12 cellular contexts compared by ENCODE assay signal in the genomic region with DNA sequence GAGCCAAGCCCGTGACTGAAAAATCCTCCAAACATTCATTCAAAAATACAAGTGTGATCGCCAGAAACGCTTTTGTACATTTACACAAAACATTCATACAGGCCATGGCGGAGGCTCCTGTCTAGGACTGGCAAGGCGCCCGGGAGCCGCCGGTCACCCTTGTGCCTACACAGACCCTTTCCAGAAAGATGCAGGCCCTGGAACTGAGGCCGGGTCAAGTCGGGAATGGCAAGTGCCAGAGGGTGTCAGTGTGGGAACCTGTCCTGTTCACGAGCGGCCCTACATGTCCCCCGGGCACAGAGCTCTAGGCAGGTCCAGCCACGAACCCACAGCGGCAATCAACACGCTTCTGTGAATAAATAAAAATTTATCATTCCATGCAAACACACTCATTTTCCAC. TPM values are rescaled to one million over a fixed set of nuclear protein-coding genes. Genes with fewer than 3 reads are reported as not detected.
DNase-seq lines count a peak whose midpoint lies in the region; ATAC-seq, FAIRE-seq and TF ChIP-seq lines count a peak whose summit lies in the region.
"Not testable (repeated sequence)": the region's sequence is repeated elsewhere in the genome, so short reads cannot be mapped to it uniquely, and the experiment has no call there.
"Had no signal": no experiment of that assay in that cellular context is flagged by ENCODE, and none has a peak within 500 bp of the region (broad histone marks: within the 10 kb centered on the region; RNA-seq: fewer than 3 reads in every experiment).

No MANE protein-coding gene starts in this region.

- not testable (repeated sequence) for ATAC-seq in RWPE2 (ENCODE audit: low read depth)
- peak; percentile 20; the same call in 2 of the 3 replicates for ATAC-seq in HepG2

- in situ Hi-C loops in HepG2 (cut with HindIII; ENCODE audit: extremely low pct_ligation_motif_present, low pct_unique_long_range_greater_than_20kb) = not testable (repeated sequence)

- not testable (repeated sequence) for H3K27ac ChIP-seq in RWPE2 (ENCODE audit: poor library complexity, severe bottlenecking); astrocyte (ENCODE audit: low read depth, low read length); esophagus muscularis mucosa (replicated peaks in 1 of 4); HepG2 (ENCODE audit: extremely low read length, insufficient read depth, low read length); spleen

- not testable (repeated sequence) for H3K4me1 Mint-ChIP-seq in astrocyte (ENCODE audit: low read depth, unreplicated experiment); osteocyte (ENCODE audit: unreplicated experiment)

- not testable (repeated sequence) for TF ChIP-seq RAD21 in HepG2 (CRISPR knock-in tag; IDR thresholded peaks at IDR 0.05)

- not testable (repeated sequence) for H3K79me2 ChIP-seq in astrocyte (ENCODE audit: insufficient read depth, low read length); HepG2 (ENCODE audit: insufficient read depth, low read length)

- not testable (repeated sequence) for TF ChIP-seq EP300 in esophagus muscularis mucosa (IDR thresholded peaks at IDR 0.05); HepG2 (IDR thresholded peaks at IDR 0.05; ENCODE audit: low read depth in 2 of 2, low read length in 2 of 2); HepG2 (CRISPR knock-in tag; IDR thresholded peaks at IDR 0.05; ENCODE audit: borderline replicate concordance)

- H3K27me3 Mint-ChIP-seq in astrocyte (ENCODE audit: low read depth, unreplicated experiment); osteocyte (ENCODE audit: unreplicated experiment): not testable (repeated sequence)

- H3K36me3 Mint-ChIP-seq in astrocyte (ENCODE audit: low read depth, unreplicated experiment); osteocyte (ENCODE audit: unreplicated experiment): not testable (repeated sequence)

- DNase-seq in RWPE2 (ENCODE audit: low spot score) (peak; percentile 15), astrocyte (ENCODE audit: low read depth) (peak; percentile 0), esophagus muscularis mucosa (ENCODE audit: extremely low spot score) (peak; percentile 19), osteocyte (ENCODE audit: extremely low spot score, unreplicated experiment) (peak; percentile 56), spleen (peak; percentile 34)
- DNase-seq in HepG2 (ENCODE audit: low spot score) = not testable (repeated sequence)

- H3K9ac ChIP-seq in astrocyte (ENCODE audit: low read length); HepG2 (ENCODE audit: insufficient read depth, low read depth, low read length): not testable (repeated sequence)

- 90% methylated on average over 4 of the region's 16 CpGs for WGBS in esophagus muscularis mucosa
- WGBS in HepG2 (ENCODE audit: low lambda C conversion rate) = 45% methylated on average over 10 of the region's 16 CpGs
- 88 to 99% (median 91%) methylated on average over 7 to 10 of the region's 16 CpGs; no CpG with 5 or more reads in 1 of the 5 donors for WGBS in spleen, 5 donors

- H3K36me3 ChIP-seq in RWPE2 (ENCODE audit: low read depth); astrocyte (ENCODE audit: insufficient read depth, low read length); esophagus muscularis mucosa; HepG2 (replicated peaks in 1 of 2; ENCODE audit: control insufficient read depth in 1 of 2, insufficient read depth in 2 of 2, low read length in 2 of 2); spleen: not testable (repeated sequence)

- CTCF ChIA-PET in HepG2 (lab: Yijun Ruan, JAX; ENCODE audit: low intra/inter-chr PET ratio, low total read pairs) = not testable (repeated sequence)

- FAIRE-seq in astrocyte (lab: Jason Lieb, UNC); HepG2 (lab: Jason Lieb, UNC): not testable (repeated sequence)

- H3K4me2 ChIP-seq in astrocyte (ENCODE audit: low read length); HepG2 (ENCODE audit: low read depth, low read length): not testable (repeated sequence)

- H3K27me3 ChIP-seq in RWPE2 (ENCODE audit: insufficient read depth, poor library complexity, severe bottlenecking); astrocyte (ENCODE audit: insufficient read depth, low read length); esophagus muscularis mucosa; HepG2 (ENCODE audit: control insufficient read depth in 1 of 2, insufficient read depth in 2 of 2, low read length in 2 of 2); spleen (replicated peaks in 1 of 7): not testable (repeated sequence)

- not testable (repeated sequence) for H4K20me1 ChIP-seq in astrocyte (ENCODE audit: insufficient read depth, low read length); HepG2 (ENCODE audit: insufficient read depth, low read length)

- not testable (repeated sequence) for BruUV-seq in HepG2 (replicated peaks; lab: Mats Ljungman, UMichigan)

- intact Hi-C loops in esophagus muscularis mucosa (cut with DNase I); HepG2 (cut with micrococcal nuclease; ENCODE audit: unreplicated experiment); spleen (cut with DNase I; ENCODE audit: low total_unique reads): not testable (repeated sequence)

- H3K9me3 ChIP-seq in RWPE2 (ENCODE audit: severe bottlenecking); astrocyte (ENCODE audit: insufficient read depth, low read depth, low read length); esophagus muscularis mucosa; HepG2 (ENCODE audit: low read length); spleen: not testable (repeated sequence)

- H3K9me3 Mint-ChIP-seq in astrocyte (ENCODE audit: unreplicated experiment); osteocyte (ENCODE audit: unreplicated experiment): not testable (repeated sequence)

- not testable (repeated sequence) for TF ChIP-seq CTCF in RWPE2 (IDR thresholded peaks at IDR 0.05; ENCODE audit: poor library complexity, severe bottlenecking); astrocyte (IDR thresholded peaks at IDR 0.05; ENCODE audit: insufficient read depth, low read depth, low read length); esophagus muscularis mucosa (IDR thresholded peaks at IDR 0.05); HepG2 (CRISPR knock-in tag; IDR thresholded peaks at IDR 0.05); osteocyte (IDR thresholded peaks at IDR 0.05); spleen (IDR thresholded peaks at IDR 0.05 in 8 of 11, conservative IDR thresholded peaks at IDR 0.05 in 3 of 11)

- H3K27ac Mint-ChIP-seq in astrocyte (ENCODE audit: unreplicated experiment); osteocyte (ENCODE audit: unreplicated experiment): not testable (repeated sequence)

- not testable (repeated sequence) for H3K4me1 ChIP-seq in RWPE2 (ENCODE audit: insufficient read depth, poor library complexity, severe bottlenecking); astrocyte (ENCODE audit: insufficient read depth, low read length); esophagus muscularis mucosa; HepG2 (ENCODE audit: insufficient read depth, low read length); spleen

- TF ChIP-seq POLR2A in esophagus muscularis mucosa (IDR thresholded peaks at IDR 0.05; ENCODE audit: low read depth); HepG2 (IDR thresholded peaks at IDR 0.05; ENCODE audit: insufficient read depth in 1 of 2, low read depth in 2 of 2, low read length in 2 of 2); spleen (IDR thresholded peaks at IDR 0.05): not testable (repeated sequence)

- H2AFZ ChIP-seq in astrocyte (ENCODE audit: low read depth, low read length); HepG2 (ENCODE audit: low read length): not testable (repeated sequence)

- not testable (repeated sequence) for H3K4me3 ChIP-seq in RWPE2 (ENCODE audit: severe bottlenecking); astrocyte (ENCODE audit: insufficient read depth, low read depth, low read length); esophagus muscularis mucosa; HepG2 (replicated peaks in 1 of 3; ENCODE audit: insufficient read depth in 1 of 3, low read depth in 2 of 3, low read length in 3 of 3); spleen

- H3K4me3 Mint-ChIP-seq in astrocyte (ENCODE audit: unreplicated experiment); osteocyte (ENCODE audit: unreplicated experiment): not testable (repeated sequence)

- POLR2A ChIA-PET in HepG2 (lab: Yijun Ruan, JAX) = not testable (repeated sequence)

RNA-seq across cellular contexts. Expression of a gene that starts 36.1 kb away (rescaled TPM):
- total RNA-seq in astrocyte (not detected in 2 replicates), esophagus muscularis mucosa (under 1 TPM in 1 of 4 donors, not detected in 3; 0.52 TPM), HepG2 (2016; rRNA removed; fragmentation: Illumina TruSeq; extraction: Trizol) (not detected in 2 replicates), osteocyte (not detected in 2 replicates), spleen (1 to 10 TPM in 1 of 7 donors, under 1 TPM in 1, not detected in 5; 0.37 to 1.2 TPM)
- not detected in 2 replicates for total RNA-seq in HepG2 (2016; cell fraction: cytosol; rRNA removed; fragmentation: Illumina TruSeq; extraction: Trizol; ENCODE audit: low read depth)
- total RNA-seq in HepG2 (2016; cell fraction: insoluble cytoplasmic fraction; rRNA removed; fragmentation: Illumina TruSeq; extraction: Trizol) = not detected in 2 replicates
- not detected in 2 replicates for total RNA-seq in HepG2 (2016; cell fraction: membrane; rRNA removed; fragmentation: Illumina TruSeq; extraction: Trizol)
- total RNA-seq in HepG2 (2016; cell fraction: nucleus; rRNA removed; fragmentation: Illumina TruSeq; extraction: Trizol) = not detected in 2 replicates
- polyA plus RNA-seq in HepG2 (2011; rRNA removed) (not detected in 2 replicates), spleen (under 1 TPM in 2 of 3 donors, not detected in 1; 0.32 to 0.59 TPM)
- not detected in 2 replicates for polyA plus RNA-seq in HepG2 (2011; cell fraction: cytosol; rRNA removed)
- polyA plus RNA-seq in HepG2 (2011; cell fraction: nucleus; rRNA removed) = not detected in 2 replicates
- not detected in 2 replicates for polyA plus RNA-seq in HepG2 (2012)
- not detected in 2 replicates for polyA plus RNA-seq in HepG2 (2016; cell fraction: cytosol; fragmentation: Illumina TruSeq; extraction: Trizol; ENCODE audit: low read depth)
- polyA plus RNA-seq in HepG2 (2016; cell fraction: insoluble cytoplasmic fraction; fragmentation: Illumina TruSeq; extraction: Trizol; ENCODE audit: low read depth) = not detected in 2 replicates
- not detected in 2 replicates for polyA plus RNA-seq in HepG2 (2016; cell fraction: membrane; fragmentation: Illumina TruSeq; extraction: Trizol; ENCODE audit: low read depth)
- not detected in 2 replicates for polyA plus RNA-seq in HepG2 (2016; cell fraction: nucleus; fragmentation: Illumina TruSeq; extraction: Trizol; ENCODE audit: insufficient read depth, low read depth)
- not detected in 2 replicates for polyA minus RNA-seq in HepG2 (2011; rRNA and poly(A)+ RNA removed; ENCODE audit: low replicate concordance)
- not detected in 2 replicates for polyA minus RNA-seq in HepG2 (2011; cell fraction: cytosol; rRNA and poly(A)+ RNA removed)
- not detected in 2 replicates for polyA minus RNA-seq in HepG2 (2011; cell fraction: nucleus; rRNA and poly(A)+ RNA removed)
- total RNA-seq: B cell; Caco-2; CD4-positive, CD25-positive, alpha-beta regulatory T cell; CD8-positive, alpha-beta T cell; HFFc6 had no signal
- polyA plus RNA-seq: AG04450 had no signal
